ENCODE assay signal across 13 cellular contexts in the genomic region with DNA sequence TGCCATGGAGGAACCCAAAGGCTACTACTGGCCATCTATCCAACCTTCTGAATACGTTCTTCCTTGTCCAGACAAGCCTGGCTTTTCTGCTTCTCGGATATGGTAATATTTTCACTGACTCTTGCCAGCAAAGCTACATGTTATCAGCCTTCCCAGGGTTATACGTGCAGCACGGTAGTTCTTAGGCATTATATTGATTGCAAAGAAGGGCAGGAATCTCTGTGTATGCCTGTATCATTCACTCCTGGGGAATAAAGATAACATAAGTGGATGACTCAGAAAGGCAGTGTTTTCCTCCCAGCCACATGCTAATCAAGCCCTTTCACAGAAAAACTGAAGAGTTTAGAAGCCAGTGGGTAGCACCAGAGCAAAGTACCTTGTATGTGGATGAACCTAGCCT.
A peak's percentile ranks its signal among the peaks of the same experiment; 100 is the strongest.
DNase-seq lines count a peak whose midpoint lies in the region; ATAC-seq, FAIRE-seq and TF ChIP-seq lines count a peak whose summit lies in the region.
"Had no signal": no experiment of that assay in that cellular context is flagged by ENCODE, and none has a peak within 500 bp of the region (broad histone marks: within the 10 kb centered on the region; RNA-seq: fewer than 3 reads in every experiment).

No MANE protein-coding gene starts in this region.

- POLR2A ChIA-PET in HepG2 (lab: Yijun Ruan, JAX) = no interaction called here
- POLR2A ChIA-PET in naive thymus-derived CD8-positive, alpha-beta T cell (lab: Charles Lee) = no interaction called here

- ATAC-seq in HepG2 = no peak
- no peak for ATAC-seq in naive thymus-derived CD8-positive, alpha-beta T cell

- no peaks in the 10 kb centered on the region for H3K36me3 Mint-ChIP-seq in naive thymus-derived CD8-positive, alpha-beta T cell

- BruUV-seq in HepG2 (replicated peaks; lab: Mats Ljungman, UMichigan) = no TSS peak

- no peaks in the 10 kb centered on the region for H3K27me3 Mint-ChIP-seq in naive thymus-derived CD8-positive, alpha-beta T cell

- H3K9me3 Mint-ChIP-seq in naive thymus-derived CD8-positive, alpha-beta T cell = no peaks in the 10 kb centered on the region

- no peak for TF ChIP-seq RAD21 in HepG2 (CRISPR knock-in tag; IDR thresholded peaks at IDR 0.05)

- TF ChIP-seq POLR2A in HepG2 (IDR thresholded peaks at IDR 0.05; ENCODE audit: insufficient read depth in 1 of 2, low read depth in 2 of 2, low read length in 2 of 2) = no peak

- WGBS in HepG2 (ENCODE audit: low lambda C conversion rate) = 92% methylated on average over 4 of the region's 4 CpGs

- no peak overlapping the region for H3K4me3 Mint-ChIP-seq in naive thymus-derived CD8-positive, alpha-beta T cell

- intact Hi-C loops in HepG2 (cut with micrococcal nuclease; ENCODE audit: unreplicated experiment) = loop anchor here (5.0 kb wide), 1 partner anchor 253 kb away; the partner anchor contains the start of genes NMBR and VTA1

- in situ Hi-C loops in astrocyte of the spinal cord (cut with HindIII; ENCODE audit: low sequenced_read_pairs) (no loop called here), HepG2 (cut with HindIII; ENCODE audit: extremely low pct_ligation_motif_present, low pct_unique_long_range_greater_than_20kb) (no loop called here)

- H3K4me3 ChIP-seq in ACC112 (ENCODE audit: low read depth, low read length) (peak overlapping the region; percentile 26; the same call in 1 of the 2 replicates), HUES48 (ENCODE audit: low read depth, low read length) (no peak overlapping the region), astrocyte of the spinal cord (ENCODE audit: low read depth, low read length) (no peak overlapping the region), HepG2 (replicated peaks in 1 of 3; ENCODE audit: insufficient read depth in 1 of 3, low read depth in 2 of 3, low read length in 3 of 3) (no peak overlapping the region)
- H3K4me3 ChIP-seq: SK-N-MC had no signal

- no peaks in the 10 kb centered on the region for H3K79me2 ChIP-seq in ACC112 (ENCODE audit: control insufficient read depth, insufficient read depth, low read length, unreplicated experiment)
- no peaks in the 10 kb centered on the region for H3K79me2 ChIP-seq in HepG2 (ENCODE audit: insufficient read depth, low read length)

- H3K4me1 ChIP-seq in ACC112 (ENCODE audit: control insufficient read depth, insufficient read depth, low read length, unreplicated experiment) = peaks cover 28% of the 10 kb centered on the region
- peaks cover 16% of the 10 kb centered on the region for H3K4me1 ChIP-seq in HUES48 (ENCODE audit: control insufficient read depth, insufficient read depth, low read length)
- H3K4me1 ChIP-seq in HepG2 (ENCODE audit: insufficient read depth, low read length) = peaks cover 21% of the 10 kb centered on the region

- no peak for TF ChIP-seq EP300 in HepG2 (IDR thresholded peaks at IDR 0.05; ENCODE audit: low read depth in 2 of 2, low read length in 2 of 2)
- TF ChIP-seq EP300 in HepG2 (CRISPR knock-in tag; IDR thresholded peaks at IDR 0.05; ENCODE audit: borderline replicate concordance) = no peak

- no peaks in the 10 kb centered on the region for H4K20me1 ChIP-seq in HepG2 (ENCODE audit: insufficient read depth, low read length)

- peak overlapping the region; percentile 35 for H2AFZ ChIP-seq in ACC112 (ENCODE audit: low read length, unreplicated experiment)
- H2AFZ ChIP-seq in HepG2 (ENCODE audit: low read length) = no peak overlapping the region

- no peak for FAIRE-seq in HepG2 (lab: Jason Lieb, UNC)
- FAIRE-seq: GM12891 had no signal

- no peak for TF ChIP-seq CTCF in astrocyte of the spinal cord (IDR thresholded peaks at IDR 0.05; ENCODE audit: low read depth, low read length)
- TF ChIP-seq CTCF in HepG2 (CRISPR knock-in tag; IDR thresholded peaks at IDR 0.05) = no peak

- no peak overlapping the region for H3K4me2 ChIP-seq in HepG2 (ENCODE audit: low read depth, low read length)

- H3K27ac ChIP-seq in ACC112 (ENCODE audit: low read depth, low read length) (no peak overlapping the region), HUES48 (ENCODE audit: low read depth, low read length) (peak overlapping the region; percentile 14), HepG2 (ENCODE audit: extremely low read length, insufficient read depth, low read length) (no peak overlapping the region)
- H3K27ac ChIP-seq: SK-N-MC had no signal

- no peaks in the 10 kb centered on the region for H3K36me3 ChIP-seq in ACC112 (ENCODE audit: insufficient read depth, low read length)
- H3K36me3 ChIP-seq in HUES48 (ENCODE audit: control insufficient read depth, insufficient read depth, low read length) = no peaks in the 10 kb centered on the region
- peaks cover 17 to 77% of the 10 kb centered on the region in 2 experiments for H3K36me3 ChIP-seq in HepG2 (replicated peaks in 1 of 2; ENCODE audit: control insufficient read depth in 1 of 2, insufficient read depth in 2 of 2, low read length in 2 of 2)

- DNase-seq in astrocyte of the spinal cord (ENCODE audit: low read depth, low spot score) = peak; percentile 54
- no peak for DNase-seq in HepG2 (ENCODE audit: low spot score)
- no peak for DNase-seq in naive thymus-derived CD8-positive, alpha-beta T cell
- no peak for DNase-seq in stimulated activated CD4-positive, alpha-beta T cell treated with anti-CD3 and anti-CD28 coated beads, Interleukin-1b, Interleukin-23, amount 100 ng/mL, for 48 hours
- no peak for DNase-seq in cerebellum (ENCODE audit: low spot score)
- DNase-seq in T-helper 1 cell = no peak
- DNase-seq: activated CD4-positive, alpha-beta T cell treated with anti-CD3 and anti-CD28 coated beads for 48 hours; NCI-H2081; stimulated activated naive CD4-positive, alpha-beta T cell treated with Interleukin-2 at 50 U/mL for 16 hours had no signal

- peak overlapping the region in 1 of 10 donors; percentile 54 for H3K27ac Mint-ChIP-seq in naive thymus-derived CD8-positive, alpha-beta T cell

- no peaks in the 10 kb centered on the region for H3K27me3 ChIP-seq in ACC112 (ENCODE audit: insufficient read depth, low read length)
- H3K27me3 ChIP-seq in HUES48 (ENCODE audit: control insufficient read depth, insufficient read depth, low read length) = no peaks in the 10 kb centered on the region
- no peaks in the 10 kb centered on the region for H3K27me3 ChIP-seq in HepG2 (ENCODE audit: control insufficient read depth in 1 of 2, insufficient read depth in 2 of 2, low read length in 2 of 2)

- H3K4me1 Mint-ChIP-seq in naive thymus-derived CD8-positive, alpha-beta T cell = peaks cover 13 to 30% (median 15%) of the 10 kb centered on the region in 4 donors

- no peaks in the 10 kb centered on the region for H3K9me3 ChIP-seq in HUES48 (ENCODE audit: control insufficient read depth, insufficient read depth, low read length)
- H3K9me3 ChIP-seq in HepG2 (ENCODE audit: low read length) = no peaks in the 10 kb centered on the region

- CTCF ChIA-PET in HepG2 (lab: Yijun Ruan, JAX; ENCODE audit: low intra/inter-chr PET ratio, low total read pairs) = no interaction called here

- no peak overlapping the region for H3K9ac ChIP-seq in HUES48 (ENCODE audit: low read depth, low read length)
- no peak overlapping the region for H3K9ac ChIP-seq in HepG2 (ENCODE audit: insufficient read depth, low read depth, low read length)

TF ChIP-seq in HepG2, 621 proteins besides CTCF, POLR2A, EP300 and RAD21:
- TF ChIP-seq AKAP8 (CRISPR knock-in tag; IDR thresholded peaks at IDR 0.05) = no peak
- no peak for TF ChIP-seq ZNF678 (CRISPR knock-in tag; IDR thresholded peaks at IDR 0.05)
- peak; percentile 92 for TF ChIP-seq RBM22 (optimal IDR thresholded peaks at IDR 0.05; ENCODE audit: low read length)
